In genomic region chr2:240431663-240432424, GRCh38 we compare ENCODE assay signal across 16 cellular contexts. TPM values are rescaled to one million over a fixed set of nuclear protein-coding genes. Genes with fewer than 3 reads are reported as not detected.
DNase-seq lines count a peak whose midpoint lies in the region; ATAC-seq and TF ChIP-seq lines count a peak whose summit lies in the region.
"Had no signal": no experiment of that assay in that cellular context is flagged by ENCODE, and none has a peak within 500 bp of the region (broad histone marks: within the 10 kb centered on the region; RNA-seq: fewer than 3 reads in every experiment).

No MANE protein-coding gene starts in this region.

- in situ Hi-C loops in mammary epithelial cell (cut with MboI; ENCODE audit: low sequenced_read_pairs in 2 of 2) = loop anchor here in 1 of 2 donors (10.0 kb wide), 1 partner anchor 57 kb away; no protein-coding TSS in a partner anchor

- no peak for DNase-seq in MCF 10A (ENCODE audit: unreplicated experiment)
- no peak for DNase-seq in mammary epithelial cell
- peak; percentile 62 for DNase-seq in type B pancreatic cell (ENCODE audit: extremely low spot score, unreplicated experiment)
- no peak for DNase-seq in GM10266 (ENCODE audit: extremely low spot score)
- DNase-seq in stimulated activated effector memory CD8-positive, alpha-beta T cell treated with anti-CD3 and anti-CD28 coated beads, Interleukin-12 subunit alpha, Interleukin-12 subunit beta, amount 100 ng/mL, for 72 hours (ENCODE audit: low spot score in 2 of 2) = no peak
- DNase-seq: activated CD8-positive, alpha-beta T cell treated with anti-CD3 and anti-CD28 coated beads, Interleukin-2, amount 10 ng/mL, durations not matched to agents 7 days and 5 days; COR-L47; foreskin keratinocyte; NCI-H187; NCI-H526; stimulated activated naive CD4-positive, alpha-beta T cell treated with Interleukin-2 at 50 U/mL for 16 hours had no signal

- H3K9me3 Mint-ChIP-seq in MCF 10A (ENCODE audit: unreplicated experiment) (no peaks in the 10 kb centered on the region), brain (peaks cover 0 to 8% (median 2%) of the 10 kb centered on the region in 5 experiments), nephron (no peaks in the 10 kb centered on the region), type B pancreatic cell (no peaks in the 10 kb centered on the region)
- H3K9me3 Mint-ChIP-seq in stimulated activated effector memory CD8-positive, alpha-beta T cell treated with anti-CD3 and anti-CD28 coated beads, Interleukin-12 subunit alpha, Interleukin-12 subunit beta, amount 100 ng/mL, for 72 hours = no peaks in the 10 kb centered on the region
- H3K9me3 Mint-ChIP-seq: central memory CD8-positive, alpha-beta T cell had no signal

- H3K79me2 ChIP-seq in mammary epithelial cell (ENCODE audit: insufficient read depth, low read length) = peaks cover 18% of the 10 kb centered on the region

- H3K27me3 ChIP-seq in mammary epithelial cell (ENCODE audit: insufficient read depth, low read length) = no peaks in the 10 kb centered on the region
- H3K27me3 ChIP-seq: foreskin keratinocyte had no signal

- H3K9ac ChIP-seq in mammary epithelial cell (ENCODE audit: insufficient read depth, low read length) = no peak overlapping the region

- CTCF ChIA-PET in MCF 10A (lab: Yijun Ruan, JAX) (interaction anchor here (0.5 to 0.7 kb wide), 2 partner anchors 80 to 310 kb away, joined by 3 read pairs; no protein-coding TSS in a partner anchor), mammary epithelial cell (lab: Charles Lee; ENCODE audit: low non-redundant PET) (no interaction called here)

- ATAC-seq in stimulated activated effector memory CD8-positive, alpha-beta T cell treated with anti-CD3 and anti-CD28 coated beads, Interleukin-12 subunit alpha, Interleukin-12 subunit beta, amount 100 ng/mL, for 72 hours = no peak
- no peak for ATAC-seq in HG03460 (IDR thresholded peaks at IDR 0.05; ENCODE audit: unreplicated experiment)
- ATAC-seq: activated CD8-positive, alpha-beta T cell treated with anti-CD3 and anti-CD28 coated beads, Interleukin-2, amount 10 ng/mL, durations not matched to agents 7 days and 5 days; foreskin keratinocyte had no signal

- no peak for TF ChIP-seq CTCF in MCF 10A (IDR thresholded peaks at IDR 0.05; ENCODE audit: unreplicated experiment)
- TF ChIP-seq CTCF in mammary epithelial cell (conservative IDR thresholded peaks at IDR 0.05 in 1 of 2, IDR thresholded peaks at IDR 0.05 in 1 of 2; ENCODE audit: extremely low read depth in 1 of 2, insufficient read depth in 1 of 2, low read depth in 1 of 2, low read length in 2 of 2) = no peak
- no peak for TF ChIP-seq CTCF in brain (conservative IDR thresholded peaks at IDR 0.05)
- TF ChIP-seq CTCF in nephron (IDR thresholded peaks at IDR 0.05; ENCODE audit: unreplicated experiment in 3 of 3) = no peak
- no peak for TF ChIP-seq CTCF in type B pancreatic cell (conservative IDR thresholded peaks at IDR 0.05)
- TF ChIP-seq CTCF in GM10266 (IDR thresholded peaks at IDR 0.05; ENCODE audit: control insufficient read depth, insufficient read depth, low read depth, missing control alignments) = no peak

- intact Hi-C loops in MCF 10A (cut with micrococcal nuclease) (loop anchor here (5.0 to 10.0 kb wide), 3 partner anchors 45 to 367 kb away; no protein-coding TSS in a partner anchor), mammary epithelial cell (cut with micrococcal nuclease) (loop anchor here (5.0 to 10.0 kb wide), 2 partner anchors 35 to 133 kb away; partner anchors contain the start of genes DUSP28 and RNPEPL1)

- peaks cover 18% of the 10 kb centered on the region for H3K4me1 ChIP-seq in mammary epithelial cell (ENCODE audit: insufficient read depth, low read length)

- no peaks in the 10 kb centered on the region for H3K36me3 Mint-ChIP-seq in MCF 10A (ENCODE audit: insufficient read depth, unreplicated experiment)
- no peaks in the 10 kb centered on the region for H3K36me3 Mint-ChIP-seq in brain
- H3K36me3 Mint-ChIP-seq in nephron (ENCODE audit: low read depth) = no peaks in the 10 kb centered on the region
- H3K36me3 Mint-ChIP-seq in type B pancreatic cell = no peaks in the 10 kb centered on the region
- no peaks in the 10 kb centered on the region for H3K36me3 Mint-ChIP-seq in stimulated activated effector memory CD8-positive, alpha-beta T cell treated with anti-CD3 and anti-CD28 coated beads, Interleukin-12 subunit alpha, Interleukin-12 subunit beta, amount 100 ng/mL, for 72 hours
- H3K36me3 Mint-ChIP-seq: activated naive CD8-positive, alpha-beta T cell had no signal

- dilution Hi-C loops in mammary epithelial cell (cut with HindIII; ENCODE audit: low sequenced_read_pairs) = loop anchor here (10.0 kb wide), 1 partner anchor 197 kb away; no protein-coding TSS in a partner anchor

- peaks cover 21% of the 10 kb centered on the region for H3K4me1 Mint-ChIP-seq in MCF 10A (ENCODE audit: insufficient read depth, unreplicated experiment)
- H3K4me1 Mint-ChIP-seq in brain = peaks cover 12% of the 10 kb centered on the region
- peaks cover 5% of the 10 kb centered on the region for H3K4me1 Mint-ChIP-seq in nephron
- peaks cover 3% of the 10 kb centered on the region for H3K4me1 Mint-ChIP-seq in type B pancreatic cell (ENCODE audit: unreplicated experiment)
- peaks cover 13% of the 10 kb centered on the region for H3K4me1 Mint-ChIP-seq in stimulated activated effector memory CD8-positive, alpha-beta T cell treated with anti-CD3 and anti-CD28 coated beads, Interleukin-12 subunit alpha, Interleukin-12 subunit beta, amount 100 ng/mL, for 72 hours
- H3K4me1 Mint-ChIP-seq: central memory CD8-positive, alpha-beta T cell had no signal

- peak overlapping the region; percentile 23 for H3K27ac Mint-ChIP-seq in MCF 10A (ENCODE audit: low read depth, unreplicated experiment)
- H3K27ac Mint-ChIP-seq in brain = peak overlapping the region in 3 of 5 experiments; percentile 17 to 36 (median 34)
- no peak overlapping the region for H3K27ac Mint-ChIP-seq in nephron
- H3K27ac Mint-ChIP-seq in type B pancreatic cell = no peak overlapping the region
- no peak overlapping the region for H3K27ac Mint-ChIP-seq in stimulated activated effector memory CD8-positive, alpha-beta T cell treated with anti-CD3 and anti-CD28 coated beads, Interleukin-12 subunit alpha, Interleukin-12 subunit beta, amount 100 ng/mL, for 72 hours
- H3K27ac Mint-ChIP-seq: activated CD8-positive, alpha-beta T cell treated with anti-CD3 and anti-CD28 coated beads, Interleukin-2, amount 10 ng/mL, durations not matched to agents 7 days and 5 days; activated naive CD8-positive, alpha-beta T cell had no signal

- no peak overlapping the region for H3K4me2 ChIP-seq in mammary epithelial cell (ENCODE audit: insufficient read depth, low read depth, low read length)

- H3K27me3 Mint-ChIP-seq in MCF 10A (ENCODE audit: insufficient read depth, unreplicated experiment) (no peaks in the 10 kb centered on the region), brain (peaks cover 8% of the 10 kb centered on the region), nephron (ENCODE audit: low read depth) (peaks cover 7% of the 10 kb centered on the region), type B pancreatic cell (peaks cover 3% of the 10 kb centered on the region)
- H3K27me3 Mint-ChIP-seq: activated naive CD8-positive, alpha-beta T cell had no signal

- H3K9me3 ChIP-seq in mammary epithelial cell (replicated peaks; ENCODE audit: insufficient read depth, low read length) = no peaks in the 10 kb centered on the region

- BruUV-seq in MCF 10A (replicated peaks; lab: Mats Ljungman, UMichigan) (no TSS peak), mammary epithelial cell (replicated peaks; lab: Mats Ljungman, UMichigan) (no TSS peak)

- POLR2A ChIA-PET in MCF 10A (lab: Yijun Ruan, JAX) = interaction anchor here (0.5 to 5.7 kb wide), 6 partner anchors 24 to 204 kb away, joined by 3 to 65 read pairs (median 3); no protein-coding TSS in a partner anchor

- H4K20me1 ChIP-seq in mammary epithelial cell (ENCODE audit: insufficient read depth, low read length) = no peaks in the 10 kb centered on the region

- WGBS in mammary epithelial cell (ENCODE audit: low coverage, missing lambda C conversion rate) = 98% methylated on average over 8 of the region's 12 CpGs

- no peaks in the 10 kb centered on the region for H3K36me3 ChIP-seq in mammary epithelial cell (ENCODE audit: insufficient read depth, low read length)

- H3K4me3 Mint-ChIP-seq in MCF 10A (ENCODE audit: unreplicated experiment) (no peak overlapping the region), brain (peak overlapping the region in 1 of 5 experiments; percentile 54), nephron (peak overlapping the region; percentile 37 to 62 (median 56)), type B pancreatic cell (no peak overlapping the region)
- H3K4me3 Mint-ChIP-seq in stimulated activated effector memory CD8-positive, alpha-beta T cell treated with anti-CD3 and anti-CD28 coated beads, Interleukin-12 subunit alpha, Interleukin-12 subunit beta, amount 100 ng/mL, for 72 hours = no peak overlapping the region
- H3K4me3 Mint-ChIP-seq: activated CD8-positive, alpha-beta T cell treated with anti-CD3 and anti-CD28 coated beads, Interleukin-2, amount 10 ng/mL, durations not matched to agents 7 days and 5 days; activated naive CD8-positive, alpha-beta T cell; central memory CD8-positive, alpha-beta T cell had no signal

- H3K27ac ChIP-seq in mammary epithelial cell (ENCODE audit: insufficient read depth, low read depth, low read length) = no peak overlapping the region
- H3K27ac ChIP-seq: foreskin keratinocyte had no signal

- no peak overlapping the region for H2AFZ ChIP-seq in mammary epithelial cell (ENCODE audit: low read depth, low read length)

- H3K4me3 ChIP-seq in mammary epithelial cell (replicated peaks in 1 of 3; ENCODE audit: insufficient read depth in 1 of 3, low read depth in 2 of 3, low read length in 3 of 3) = no peak overlapping the region

RNA-seq across cellular contexts. Expression of gene GPC1, which starts 3.6 kb away (rescaled TPM):
- total RNA-seq in MCF 10A (2022) (36.9 and 38.9 TPM in 2 replicates), mammary epithelial cell (100 to 1,000 TPM; 238 to 266 TPM), type B pancreatic cell (ENCODE audit: low replicate concordance) (58.0 and 78.0 TPM in 2 replicates)
- polyA plus RNA-seq in mammary epithelial cell (178 TPM), brain (ENCODE audit: insufficient read depth, low read depth, low replicate concordance) (52.7 TPM)
- polyA minus RNA-seq in mammary epithelial cell = 84.2 TPM

Comparison
In these comparisons a context has a peak if more than half of its experiments do, and no peak if none do; other contexts are left out.
1. H3K27ac Mint-ChIP-seq: peak in MCF 10A (single experiment) and brain (3 of 5); none in nephron (0 of 3), type B pancreatic cell (single experiment) and stimulated activated effector memory CD8-positive, alpha-beta T cell treated with anti-CD3 and anti-CD28 coated beads, Interleukin-12 subunit alpha, Interleukin-12 subunit beta, amount 100 ng/mL, for 72 hours (single experiment).
2. H3K4me3 Mint-ChIP-seq: peak in nephron (3 of 3); none in MCF 10A (single experiment), type B pancreatic cell (single experiment) and stimulated activated effector memory CD8-positive, alpha-beta T cell treated with anti-CD3 and anti-CD28 coated beads, Interleukin-12 subunit alpha, Interleukin-12 subunit beta, amount 100 ng/mL, for 72 hours (single experiment).